25 cellular contexts compared by ENCODE assay signal in genomic region chr2:18368008-18368407, GRCh38.
"Had no signal": no experiment of that assay in that cellular context is flagged by ENCODE, and none has a peak within 500 bp of the region (broad histone marks: within the 10 kb centered on the region; RNA-seq: fewer than 3 reads in every experiment).

No MANE protein-coding gene starts in this region.

- DNase-seq: activated CD4-positive, alpha-beta T cell treated with anti-CD3 and anti-CD28 coated beads for 1 hour; activated CD4-positive, alpha-beta T cell treated with anti-CD3 and anti-CD28 coated beads, Interleukin-2, amount 50 U/mL, for 1 hour; activated CD8-positive, alpha-beta T cell treated with anti-CD3 and anti-CD28 coated beads, Interleukin-2, amount 10 ng/mL, durations not matched to agents 7 days and 5 days; activated gamma-delta T cell; activated naive CD4-positive, alpha-beta T cell treated with anti-CD3 and anti-CD28 coated beads, Interleukin-2, amount 50 U/mL, for 16 hours; activated naive CD8-positive, alpha-beta T cell treated with anti-CD3 and anti-CD28 coated beads, Interleukin-2, amount 50 U/mL, for 24 hours; anterior cingulate cortex; colonic mucosa; lower lobe of right lung; naive thymus-derived CD4-positive, alpha-beta T cell; occipital lobe; posterior cingulate gyrus; right lobe of liver; small intestine; stimulated activated CD4-positive, alpha-beta T cell treated with anti-CD3 and anti-CD28 coated beads, Interleukin-2, amount 100 ng/mL, for 24 hours; upper lobe of left lung had no signal

- H3K9me3 Mint-ChIP-seq: activated naive CD8-positive, alpha-beta T cell treated with anti-CD3 and anti-CD28 coated beads, Interleukin-2, amount 50 U/mL, for 24 hours; activated T-helper 1 cell treated with anti-CD3 and anti-CD28 coated beads, Interleukin-12 subunit alpha, Interleukin-12 subunit beta, Interleukin-2, Interleukin-4 antibody, amounts not matched to agents 30 ng/mL and 10 ng/mL and 1 ng/mL, durations not matched to agents 14 hours and 24 hours and 36 hours; brain; central memory CD8-positive, alpha-beta T cell; neural crest cell; stimulated activated memory B cell treated with anti-CD40 and anti-IgM and Interleukin-4, amounts not matched to agents 10 μg/mL and 1 μg/mL and 100 μg/mL, for 72 hours had no signal

- H3K27ac ChIP-seq: colonic mucosa, epithelial cell of prostate, lower lobe of right lung, right lobe of liver, thoracic aorta, upper lobe of left lung had no signal

- H3K4me3 ChIP-seq: colonic mucosa, lower lobe of right lung, right lobe of liver, thoracic aorta, upper lobe of left lung had no signal

- H3K4me1 Mint-ChIP-seq: activated naive CD8-positive, alpha-beta T cell treated with anti-CD3 and anti-CD28 coated beads, Interleukin-2, amount 50 U/mL, for 24 hours; central memory CD8-positive, alpha-beta T cell; naive thymus-derived CD4-positive, alpha-beta T cell; neural crest cell; stimulated activated memory B cell treated with anti-CD40 and anti-IgM and Interleukin-4, amounts not matched to agents 10 μg/mL and 1 μg/mL and 100 μg/mL, for 72 hours had no signal

- H3K36me3 ChIP-seq: colonic mucosa, lower lobe of right lung, right lobe of liver, thoracic aorta, upper lobe of left lung had no signal

- ATAC-seq: activated CD8-positive, alpha-beta T cell treated with anti-CD3 and anti-CD28 coated beads, Interleukin-2, amount 10 ng/mL, durations not matched to agents 7 days and 5 days; activated naive CD8-positive, alpha-beta T cell treated with anti-CD3 and anti-CD28 coated beads, Interleukin-2, amount 50 U/mL, for 24 hours; left lobe of liver; lower lobe of right lung; naive thymus-derived CD4-positive, alpha-beta T cell; right lobe of liver; stimulated activated memory B cell treated with anti-CD40 and anti-IgM and Interleukin-4, amounts not matched to agents 10 μg/mL and 1 μg/mL and 100 μg/mL, for 72 hours had no signal

- H3K4me1 ChIP-seq: colonic mucosa, lower lobe of right lung, right lobe of liver, upper lobe of left lung had no signal

- H3K4me3 Mint-ChIP-seq: activated CD8-positive, alpha-beta T cell treated with anti-CD3 and anti-CD28 coated beads, Interleukin-2, amount 10 ng/mL, durations not matched to agents 7 days and 5 days; activated naive CD8-positive, alpha-beta T cell treated with anti-CD3 and anti-CD28 coated beads, Interleukin-2, amount 50 U/mL, for 24 hours; activated T-helper 1 cell treated with anti-CD3 and anti-CD28 coated beads, Interleukin-12 subunit alpha, Interleukin-12 subunit beta, Interleukin-2, Interleukin-4 antibody, amounts not matched to agents 30 ng/mL and 10 ng/mL and 1 ng/mL, durations not matched to agents 14 hours and 24 hours and 36 hours; brain; central memory CD8-positive, alpha-beta T cell; naive thymus-derived CD4-positive, alpha-beta T cell; neural crest cell; stimulated activated memory B cell treated with anti-CD40 and anti-IgM and Interleukin-4, amounts not matched to agents 10 μg/mL and 1 μg/mL and 100 μg/mL, for 72 hours had no signal

- H3K27ac Mint-ChIP-seq: activated CD8-positive, alpha-beta T cell treated with anti-CD3 and anti-CD28 coated beads, Interleukin-2, amount 10 ng/mL, durations not matched to agents 7 days and 5 days; activated naive CD8-positive, alpha-beta T cell treated with anti-CD3 and anti-CD28 coated beads, Interleukin-2, amount 50 U/mL, for 24 hours; activated T-helper 1 cell treated with anti-CD3 and anti-CD28 coated beads, Interleukin-12 subunit alpha, Interleukin-12 subunit beta, Interleukin-2, Interleukin-4 antibody, amounts not matched to agents 30 ng/mL and 10 ng/mL and 1 ng/mL, durations not matched to agents 14 hours and 24 hours and 36 hours; brain; naive thymus-derived CD4-positive, alpha-beta T cell; stimulated activated memory B cell treated with anti-CD40 and anti-IgM and Interleukin-4, amounts not matched to agents 10 μg/mL and 1 μg/mL and 100 μg/mL, for 72 hours had no signal

- H3K9me3 ChIP-seq: colonic mucosa, lower lobe of right lung, right lobe of liver, thoracic aorta, upper lobe of left lung had no signal

- H3K36me3 Mint-ChIP-seq: brain; naive thymus-derived CD4-positive, alpha-beta T cell; stimulated activated memory B cell treated with anti-CD40 and anti-IgM and Interleukin-4, amounts not matched to agents 10 μg/mL and 1 μg/mL and 100 μg/mL, for 72 hours had no signal

- FAIRE-seq: small intestine, TTC549 had no signal

- H3K27me3 ChIP-seq: colonic mucosa, right lobe of liver, upper lobe of left lung had no signal
